Comparison of ENCODE assay signal across 8 cellular contexts in genomic region chr9:128073260-128073886, GRCh38. TPM values are rescaled to one million over a fixed set of nuclear protein-coding genes. Genes with fewer than 3 reads are reported as not detected.
DNase-seq lines count a peak whose midpoint lies in the region; ATAC-seq and TF ChIP-seq lines count a peak whose summit lies in the region.

No MANE protein-coding gene starts in this region.

- H3K4me1 ChIP-seq in liver (ENCODE audit: control insufficient read depth in 4 of 4, insufficient read depth in 4 of 4, low read length in 3 of 4) (peaks cover 17 to 53% (median 39%) of the 10 kb centered on the region in 4 donors), thymus (ENCODE audit: control insufficient read depth, insufficient read depth, low read length) (peaks cover 30% of the 10 kb centered on the region)

- H3K9ac ChIP-seq in liver (ENCODE audit: low read depth in 1 of 2, low read length in 2 of 2): peak overlapping the region; percentile 47 to 81

- WGBS in liver: 43% methylated on average over 7 of the region's 7 CpGs
- WGBS in thymus: 94% methylated on average over 7 of the region's 7 CpGs

- H3K27me3 ChIP-seq in liver (ENCODE audit: control insufficient read depth in 4 of 4, insufficient read depth in 4 of 4, low read length in 3 of 4) (no peaks in the 10 kb centered on the region), thymus (ENCODE audit: control insufficient read depth, insufficient read depth) (no peaks in the 10 kb centered on the region)

- H3K9me3 Mint-ChIP-seq in activated CD4-positive, alpha-beta T cell treated with anti-CD3 and anti-CD28 coated beads for 36 hours (ENCODE audit: low read depth): no peaks in the 10 kb centered on the region
- no peaks in the 10 kb centered on the region for H3K9me3 Mint-ChIP-seq in activated naive CD8-positive, alpha-beta T cell treated with anti-CD3 and anti-CD28 coated beads, Interleukin-2, amount 10 ng/mL, durations not matched to agents 7 days and 5 days

- DNase-seq in activated CD4-positive, alpha-beta T cell treated with anti-CD3 and anti-CD28 coated beads for 36 hours: no peak
- DNase-seq in activated CD4-positive, alpha-beta T cell treated with anti-CD3 and anti-CD28 coated beads for 4 hours: no peak
- DNase-seq in activated naive CD8-positive, alpha-beta T cell treated with anti-CD3 and anti-CD28 coated beads, Interleukin-2, amount 10 ng/mL, durations not matched to agents 7 days and 5 days: no peak
- DNase-seq in effector CD4-positive, alpha-beta T cell: no peak
- no peak for DNase-seq in G401 (ENCODE audit: low spot score)

- no peak overlapping the region for H3K4me3 ChIP-seq in liver (ENCODE audit: low read depth in 1 of 3, low read length in 3 of 3)
- H3K4me3 ChIP-seq in thymus (ENCODE audit: low read length): no peak overlapping the region

- H3K4me3 Mint-ChIP-seq in activated CD4-positive, alpha-beta T cell treated with anti-CD3 and anti-CD28 coated beads for 36 hours: no peak overlapping the region
- H3K4me3 Mint-ChIP-seq in activated naive CD8-positive, alpha-beta T cell treated with anti-CD3 and anti-CD28 coated beads, Interleukin-2, amount 10 ng/mL, durations not matched to agents 7 days and 5 days: peak overlapping the region; percentile 52

- intact Hi-C loops in activated CD4-positive, alpha-beta T cell treated with anti-CD3 and anti-CD28 coated beads for 36 hours (cut with DNase I, micrococcal nuclease): no loop called here

- TF ChIP-seq RAD21 in liver (IDR thresholded peaks at IDR 0.05): peak; percentile 35 to 37

- peaks cover 13% of the 10 kb centered on the region for H3K36me3 Mint-ChIP-seq in activated CD4-positive, alpha-beta T cell treated with anti-CD3 and anti-CD28 coated beads for 36 hours (ENCODE audit: low read depth)
- peaks cover 16% of the 10 kb centered on the region for H3K36me3 Mint-ChIP-seq in activated naive CD8-positive, alpha-beta T cell treated with anti-CD3 and anti-CD28 coated beads, Interleukin-2, amount 10 ng/mL, durations not matched to agents 7 days and 5 days

- ATAC-seq in activated CD4-positive, alpha-beta T cell treated with anti-CD3 and anti-CD28 coated beads for 36 hours: no peak
- no peak for ATAC-seq in activated naive CD8-positive, alpha-beta T cell treated with anti-CD3 and anti-CD28 coated beads, Interleukin-2, amount 10 ng/mL, durations not matched to agents 7 days and 5 days (ENCODE audit: low read depth)
- no peak for ATAC-seq in HG03520 (IDR thresholded peaks at IDR 0.05; ENCODE audit: unreplicated experiment)

- H3K27ac ChIP-seq in liver (ENCODE audit: low read depth in 1 of 2, low read length in 2 of 2): peak overlapping the region; percentile 71 to 87
- peak overlapping the region; percentile 91 for H3K27ac ChIP-seq in thymus (ENCODE audit: low read depth)

- H3K36me3 ChIP-seq in liver (ENCODE audit: control insufficient read depth in 4 of 4, insufficient read depth in 3 of 4, low read depth in 1 of 4, low read length in 3 of 4) (no peaks in the 10 kb centered on the region), thymus (ENCODE audit: control insufficient read depth, insufficient read depth) (peaks cover 7% of the 10 kb centered on the region)

- in situ Hi-C loops in G401 (cut with HindIII; ENCODE audit: low sequenced_read_pairs): no loop called here

- POLR2A ChIA-PET in activated CD4-positive, alpha-beta T cell treated with anti-CD3 and anti-CD28 coated beads for 36 hours (lab: Charles Lee): no interaction called here
- POLR2A ChIA-PET in activated naive CD8-positive, alpha-beta T cell treated with anti-CD3 and anti-CD28 coated beads, Interleukin-2, amount 10 ng/mL, durations not matched to agents 7 days and 5 days (lab: Charles Lee): interaction anchor here (0.5 to 2.4 kb wide), 5 partner anchors 13 to 288 kb away, joined by 3 to 9 read pairs (median 3); partner anchors contain the start of gene CDK9

- peaks cover 54% of the 10 kb centered on the region for H3K4me1 Mint-ChIP-seq in activated CD4-positive, alpha-beta T cell treated with anti-CD3 and anti-CD28 coated beads for 36 hours
- H3K4me1 Mint-ChIP-seq in activated naive CD8-positive, alpha-beta T cell treated with anti-CD3 and anti-CD28 coated beads, Interleukin-2, amount 10 ng/mL, durations not matched to agents 7 days and 5 days: peaks cover 36% of the 10 kb centered on the region

- H3K9me3 ChIP-seq in liver (ENCODE audit: control insufficient read depth in 4 of 4, low read length in 3 of 4) (no peaks in the 10 kb centered on the region), thymus (ENCODE audit: control insufficient read depth) (no peaks in the 10 kb centered on the region)

- no peak for TF ChIP-seq CTCF in liver (IDR thresholded peaks at IDR 0.05; ENCODE audit: low read depth, low read length, missing input control)

- CTCF ChIA-PET in activated CD4-positive, alpha-beta T cell treated with anti-CD3 and anti-CD28 coated beads for 36 hours (lab: Charles Lee): interaction anchor here (1.0 to 3.1 kb wide), 11 partner anchors 10 to 131 kb away, joined by 3 to 12 read pairs (median 4); no protein-coding TSS in a partner anchor

- H3K27me3 Mint-ChIP-seq in activated CD4-positive, alpha-beta T cell treated with anti-CD3 and anti-CD28 coated beads for 36 hours: no peaks in the 10 kb centered on the region
- no peaks in the 10 kb centered on the region for H3K27me3 Mint-ChIP-seq in activated naive CD8-positive, alpha-beta T cell treated with anti-CD3 and anti-CD28 coated beads, Interleukin-2, amount 10 ng/mL, durations not matched to agents 7 days and 5 days

- peak overlapping the region; percentile 92 for H3K27ac Mint-ChIP-seq in activated CD4-positive, alpha-beta T cell treated with anti-CD3 and anti-CD28 coated beads for 36 hours
- H3K27ac Mint-ChIP-seq in activated naive CD8-positive, alpha-beta T cell treated with anti-CD3 and anti-CD28 coated beads, Interleukin-2, amount 10 ng/mL, durations not matched to agents 7 days and 5 days: peak overlapping the region; percentile 78

TF ChIP-seq in liver, 16 proteins besides CTCF, POLR2A, EP300 and RAD21 (continues in another document):
- peak; percentile 72 to 88 for TF ChIP-seq JUND (IDR thresholded peaks at IDR 0.05)
- TF ChIP-seq NR2F2 (IDR thresholded peaks at IDR 0.05): peak; percentile 67
- TF ChIP-seq MAX (IDR thresholded peaks at IDR 0.05): peak; percentile 75
- TF ChIP-seq FOXA2 (IDR thresholded peaks at IDR 0.05): peak; percentile 83
- peak in 1 of 2 donors; percentile 56 for TF ChIP-seq GABPA (IDR thresholded peaks at IDR 0.05 in 1 of 2, conservative IDR thresholded peaks at IDR 0.05 in 1 of 2)
- no peak for TF ChIP-seq REST (IDR thresholded peaks at IDR 0.05)
- peak; percentile 87 to 88 for TF ChIP-seq HNF4A (conservative IDR thresholded peaks at IDR 0.05)
- peak in 1 of 2 donors; percentile 55 for TF ChIP-seq EGR1 (IDR thresholded peaks at IDR 0.05; ENCODE audit: low read depth in 2 of 2)
- peak; percentile 91 to 94 for TF ChIP-seq RXRA (IDR thresholded peaks at IDR 0.05)
- TF ChIP-seq HNF4G (IDR thresholded peaks at IDR 0.05): peak; percentile 34
- TF ChIP-seq FOXA1 (IDR thresholded peaks at IDR 0.05): peak; percentile 87
- no peak for TF ChIP-seq TAF1 (conservative IDR thresholded peaks at IDR 0.05)

RNA-seq across cellular contexts. Expression of gene SLC25A25, which starts 5.3 kb away (rescaled TPM):
- 10 to 100 TPM in 1 of 2 experiments, 1 to 10 TPM in 1; 6.9 to 10.8 TPM for total RNA-seq in activated CD4-positive, alpha-beta T cell treated with anti-CD3 and anti-CD28 coated beads for 36 hours
- total RNA-seq in activated naive CD8-positive, alpha-beta T cell treated with anti-CD3 and anti-CD28 coated beads, Interleukin-2, amount 10 ng/mL, durations not matched to agents 7 days and 5 days: 10 to 100 TPM; 21.2 to 21.8 TPM
- 10 to 100 TPM; 21.7 to 74.6 TPM for total RNA-seq in liver
- polyA plus RNA-seq in liver (10 to 100 TPM; 35.4 to 43.2 TPM), thymus (12.3 TPM)
- 25.5 and 29.0 TPM in 2 replicates for total RNA-seq in G401 (2014; rRNA removed; shearing (Covaris generic))

RNA-seq across cellular contexts. Expression of gene NAIF1, which starts 6.3 kb away (rescaled TPM):
- 10 to 100 TPM; 11.3 to 13.7 TPM for total RNA-seq in activated CD4-positive, alpha-beta T cell treated with anti-CD3 and anti-CD28 coated beads for 36 hours
- 10 to 100 TPM; 11.8 to 13.2 TPM for total RNA-seq in activated naive CD8-positive, alpha-beta T cell treated with anti-CD3 and anti-CD28 coated beads, Interleukin-2, amount 10 ng/mL, durations not matched to agents 7 days and 5 days
- 1 to 10 TPM; 4.6 to 6.5 TPM for total RNA-seq in liver
- polyA plus RNA-seq in liver: 1 to 10 TPM; 2.5 to 4.8 TPM
- polyA plus RNA-seq in thymus: 11.5 TPM
- 5.4 and 6.6 TPM in 2 replicates for total RNA-seq in G401 (2014; rRNA removed; shearing (Covaris generic))

RNA-seq across cellular contexts. Expression of gene PTGES2, which starts 54.2 kb away (rescaled TPM):
- 10 to 100 TPM; 47.7 to 48.5 TPM for total RNA-seq in activated CD4-positive, alpha-beta T cell treated with anti-CD3 and anti-CD28 coated beads for 36 hours
- total RNA-seq in activated naive CD8-positive, alpha-beta T cell treated with anti-CD3 and anti-CD28 coated beads, Interleukin-2, amount 10 ng/mL, durations not matched to agents 7 days and 5 days: 10 to 100 TPM; 51.8 to 53.2 TPM
- total RNA-seq in liver: 10 to 100 TPM; 22.8 to 34.7 TPM
- polyA plus RNA-seq in liver: 10 to 100 TPM; 28.2 to 41.1 TPM
- 39.3 TPM for polyA plus RNA-seq in thymus
- total RNA-seq in G401 (2014; rRNA removed; shearing (Covaris generic)): 85.7 and 122 TPM in 2 replicates
